Comparison of ENCODE assay signal across 8 cellular contexts in the genomic region with DNA sequence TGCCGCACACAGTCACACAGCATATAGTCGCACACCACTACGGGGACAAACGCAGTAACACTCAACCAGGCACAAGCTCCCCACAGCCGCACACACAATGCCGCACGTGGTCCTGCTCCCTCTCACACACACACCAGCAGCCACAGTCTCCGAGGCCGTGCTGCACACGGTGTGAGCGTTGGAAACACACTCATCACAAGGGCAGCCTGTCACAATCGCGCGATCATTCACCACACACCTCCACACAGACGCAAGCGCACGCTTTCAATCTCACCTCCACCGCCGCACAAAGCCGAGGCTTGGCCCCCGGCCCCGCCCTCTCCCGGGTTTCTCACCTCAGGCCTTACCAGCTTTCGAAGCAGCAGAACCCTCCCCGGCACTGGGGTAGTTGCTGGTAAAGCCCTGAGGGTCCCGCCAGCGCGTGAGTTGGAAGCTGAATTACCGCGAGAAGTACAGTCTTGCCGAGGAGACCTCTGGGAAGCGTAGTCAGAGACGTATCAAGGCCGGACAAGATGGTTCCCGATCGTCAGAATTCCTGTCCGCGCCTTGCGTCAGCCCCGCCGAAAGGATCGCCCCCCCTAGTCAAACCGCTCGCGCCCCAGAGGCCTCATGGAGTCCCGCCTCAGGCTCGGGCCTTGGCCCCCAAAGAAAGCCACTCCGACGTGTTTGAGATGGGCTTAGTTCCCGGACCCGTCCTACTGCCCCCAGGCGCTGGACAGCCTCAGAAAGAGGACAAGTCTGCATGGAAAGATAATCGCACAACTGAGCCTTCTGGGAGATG. TPM values are rescaled to one million over a fixed set of nuclear protein-coding genes. Genes with fewer than 3 reads are reported as not detected.
DNase-seq lines count a peak whose midpoint lies in the region; TF ChIP-seq lines count a peak whose summit lies in the region.

A gene (minus strand): TSS at position 423 of the 781 bp plus-strand sequence. CDS start 13,004 bp downstream, outside the sequence.

- peak within 1 kb of the TSS; percentile 99 for H3K4me3 Mint-ChIP-seq in HFFc6
- H3K4me3 Mint-ChIP-seq in activated naive CD8-positive, alpha-beta T cell = peak within 1 kb of the TSS; percentile 96

- TF ChIP-seq RAD21 in SK-N-SH (IDR thresholded peaks at IDR 0.05; ENCODE audit: low read length) = no peak

- peaks cover 9% of the 10 kb centered on the region for H3K27me3 Mint-ChIP-seq in HFFc6 (ENCODE audit: insufficient read depth)
- H3K27me3 Mint-ChIP-seq in activated naive CD8-positive, alpha-beta T cell = no peaks in the 10 kb centered on the region

- H3F3A ChIP-seq in SK-N-SH (replicated peaks; ENCODE audit: insufficient read depth) = no peaks in the 10 kb centered on the region

- DNase-seq in GM04504 (ENCODE audit: low read depth) = peak; percentile 90
- peak; percentile 95 for DNase-seq in HFFc6
- peak; percentile 17 for DNase-seq in NCI-H1048 (lab: John Stamatoyannopoulos, UW)
- DNase-seq in SK-N-SH = peak; percentile 94
- peak; percentile 92 for DNase-seq in glomerular visceral epithelial cell (ENCODE audit: extremely low spot score)
- peak; percentile 88 for DNase-seq in occipital lobe (lab: John Stamatoyannopoulos, UW)
- DNase-seq in suprapubic skin (ENCODE audit: low spot score in 2 of 2) = peak; percentile 92 to 95

- H3K4me3 ChIP-seq in SK-N-SH (ENCODE audit: low read depth in 2 of 2, low read length in 1 of 2) (peak within 1 kb of the TSS; percentile 62 to 83), suprapubic skin (peak within 1 kb of the TSS; percentile 79)

- H3K27me3 ChIP-seq in SK-N-SH (ENCODE audit: insufficient read depth) (no peaks in the 10 kb centered on the region), suprapubic skin (no peaks in the 10 kb centered on the region)

- H3K9me2 ChIP-seq in SK-N-SH = no peaks in the 10 kb centered on the region

- CTCF ChIA-PET in SK-N-SH (lab: Yijun Ruan, JAX) = interaction anchor here (0.9 to 1.1 kb wide), 2 partner anchors 70 to 111 kb away, joined by 3 to 6 read pairs; no protein-coding TSS in a partner anchor

- H3K4me2 ChIP-seq in SK-N-SH = peak within 1 kb of the TSS; percentile 84

- H3K27ac ChIP-seq in SK-N-SH (ENCODE audit: low read depth in 2 of 2, low read length in 1 of 2) = peak within 1 kb of the TSS; percentile 83 to 96
- peak within 1 kb of the TSS; percentile 92 for H3K27ac ChIP-seq in suprapubic skin

- H3K36me3 ChIP-seq in SK-N-SH (replicated peaks in 1 of 2; ENCODE audit: control insufficient read depth in 1 of 2, insufficient read depth in 2 of 2, low read length in 1 of 2) (no peaks in the 10 kb centered on the region), suprapubic skin (no peaks in the 10 kb centered on the region)

- POLR2A ChIA-PET in SK-N-SH (lab: Yijun Ruan, JAX) = interaction anchor here (0.6 to 2.0 kb wide), 10 partner anchors 10 to 361 kb away, joined by 3 to 21 read pairs (median 6); a partner anchor contains a TSS

- H3K4me1 Mint-ChIP-seq in HFFc6 (ENCODE audit: low read depth) = peaks cover 17% of the 10 kb centered on the region
- peaks cover 34% of the 10 kb centered on the region for H3K4me1 Mint-ChIP-seq in activated naive CD8-positive, alpha-beta T cell (ENCODE audit: low read depth)

- H3K4me1 ChIP-seq in SK-N-SH (ENCODE audit: control insufficient read depth in 1 of 2, insufficient read depth in 2 of 2, low read depth in 1 of 2, low read length in 1 of 2) = no peaks in the 10 kb centered on the region; a peak in 2 of 4 replicates
- peaks cover 15% of the 10 kb centered on the region for H3K4me1 ChIP-seq in suprapubic skin

- H3K9me3 ChIP-seq in SK-N-SH (no peaks in the 10 kb centered on the region), suprapubic skin (no peaks in the 10 kb centered on the region)

- TF ChIP-seq CTCF in HFFc6 (IDR thresholded peaks at IDR 0.05) (no peak), SK-N-SH (IDR thresholded peaks at IDR 0.05) (peak; percentile 32), suprapubic skin (IDR thresholded peaks at IDR 0.05) (no peak)

- H3K9ac ChIP-seq in SK-N-SH = peak within 1 kb of the TSS; percentile 84

- H3K79me2 ChIP-seq in SK-N-SH (ENCODE audit: insufficient read depth) = peaks cover 33% of the 10 kb centered on the region; the same call in 1 of the 2 replicates

- TF ChIP-seq EP300 in SK-N-SH (IDR thresholded peaks at IDR 0.05; ENCODE audit: borderline replicate concordance in 1 of 2, low read depth in 1 of 2, low read length in 1 of 2) (no peak), suprapubic skin (IDR thresholded peaks at IDR 0.05) (no peak)

- peaks cover 12% of the 10 kb centered on the region for H3K9me3 Mint-ChIP-seq in HFFc6
- H3K9me3 Mint-ChIP-seq in activated naive CD8-positive, alpha-beta T cell (ENCODE audit: low read depth) = peaks cover 3% of the 10 kb centered on the region

- H3K27ac Mint-ChIP-seq in HFFc6 = peak within 1 kb of the TSS; percentile 100
- H3K27ac Mint-ChIP-seq in activated naive CD8-positive, alpha-beta T cell = peak within 1 kb of the TSS; percentile 98

- no peaks in the 10 kb centered on the region for H4K20me1 ChIP-seq in SK-N-SH (ENCODE audit: insufficient read depth)

- peaks cover 33% of the 10 kb centered on the region for H3K36me3 Mint-ChIP-seq in HFFc6 (ENCODE audit: low read depth)
- H3K36me3 Mint-ChIP-seq in activated naive CD8-positive, alpha-beta T cell = peaks cover 15% of the 10 kb centered on the region

- peak within 1 kb of the TSS; percentile 95 for H2AFZ ChIP-seq in SK-N-SH (ENCODE audit: low read depth)

- peak in 1 of 2 donors; percentile 47 for TF ChIP-seq POLR2A in suprapubic skin (IDR thresholded peaks at IDR 0.05)

- 3% methylated on average over 20 of the region's 53 CpGs for WGBS in SK-N-SH (ENCODE audit: low lambda C conversion rate)
- WGBS in suprapubic skin = under 1% methylated on average over 27 of the region's 53 CpGs

TF ChIP-seq in SK-N-SH, 30 proteins besides CTCF, POLR2A, EP300 and RAD21 (continues in another document):
- TF ChIP-seq TAF1 (IDR thresholded peaks at IDR 0.05; ENCODE audit: borderline replicate concordance, low read depth, low read length) (peak; percentile 35; the same call in 1 of the 2 replicates), POLR2AphosphoS5 (IDR thresholded peaks at IDR 0.05; ENCODE audit: low read depth, low read length) (peak; percentile 46; the same call in 1 of the 2 replicates), NFIC (IDR thresholded peaks at IDR 0.05; ENCODE audit: borderline replicate concordance) (no peak), ELF1 (IDR thresholded peaks at IDR 0.05) (peak; percentile 16; the same call in 1 of the 2 replicates), NRF1 (IDR thresholded peaks at IDR 0.05; ENCODE audit: low read depth, low read length) (0 out of 2 replicates have a peak, but pooled peaks have one; percentile 38), RXRA (IDR thresholded peaks at IDR 0.05; ENCODE audit: borderline replicate concordance, low read depth) (no peak), FOXJ3 (CRISPR knock-in tag; IDR thresholded peaks at IDR 0.05) (no peak), MXI1 (IDR thresholded peaks at IDR 0.05; ENCODE audit: low read depth, low read length) (peak; percentile 92), SIN3A (IDR thresholded peaks at IDR 0.05; ENCODE audit: borderline replicate concordance, low read depth, low read length) (peak; percentile 24; the same call in 1 of the 2 replicates), SMC3 (IDR thresholded peaks at IDR 0.05; ENCODE audit: low read depth, low read length) (no peak), CHD2 (IDR thresholded peaks at IDR 0.05; ENCODE audit: low read length, partially characterized antibody) (peak; percentile 99)
- TF ChIP-seq, protein P1, sequence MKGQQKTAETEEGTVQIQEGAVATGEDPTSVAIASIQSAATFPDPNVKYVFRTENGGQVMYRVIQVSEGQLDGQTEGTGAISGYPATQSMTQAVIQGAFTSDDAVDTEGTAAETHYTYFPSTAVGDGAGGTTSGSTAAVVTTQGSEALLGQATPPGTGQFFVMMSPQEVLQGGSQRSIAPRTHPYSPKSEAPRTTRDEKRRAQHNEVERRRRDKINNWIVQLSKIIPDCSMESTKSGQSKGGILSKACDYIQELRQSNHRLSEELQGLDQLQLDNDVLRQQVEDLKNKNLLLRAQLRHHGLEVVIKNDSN (IDR thresholded peaks at IDR 0.05; ENCODE audit: borderline replicate concordance, low read depth) = peak; percentile 39; the same call in 1 of the 2 replicates
- TF ChIP-seq, protein P2, sequence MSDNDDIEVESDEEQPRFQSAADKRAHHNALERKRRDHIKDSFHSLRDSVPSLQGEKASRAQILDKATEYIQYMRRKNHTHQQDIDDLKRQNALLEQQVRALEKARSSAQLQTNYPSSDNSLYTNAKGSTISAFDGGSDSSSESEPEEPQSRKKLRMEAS (IDR thresholded peaks at IDR 0.05; ENCODE audit: low read depth) = peak; percentile 95
- TF ChIP-seq, protein P3, sequence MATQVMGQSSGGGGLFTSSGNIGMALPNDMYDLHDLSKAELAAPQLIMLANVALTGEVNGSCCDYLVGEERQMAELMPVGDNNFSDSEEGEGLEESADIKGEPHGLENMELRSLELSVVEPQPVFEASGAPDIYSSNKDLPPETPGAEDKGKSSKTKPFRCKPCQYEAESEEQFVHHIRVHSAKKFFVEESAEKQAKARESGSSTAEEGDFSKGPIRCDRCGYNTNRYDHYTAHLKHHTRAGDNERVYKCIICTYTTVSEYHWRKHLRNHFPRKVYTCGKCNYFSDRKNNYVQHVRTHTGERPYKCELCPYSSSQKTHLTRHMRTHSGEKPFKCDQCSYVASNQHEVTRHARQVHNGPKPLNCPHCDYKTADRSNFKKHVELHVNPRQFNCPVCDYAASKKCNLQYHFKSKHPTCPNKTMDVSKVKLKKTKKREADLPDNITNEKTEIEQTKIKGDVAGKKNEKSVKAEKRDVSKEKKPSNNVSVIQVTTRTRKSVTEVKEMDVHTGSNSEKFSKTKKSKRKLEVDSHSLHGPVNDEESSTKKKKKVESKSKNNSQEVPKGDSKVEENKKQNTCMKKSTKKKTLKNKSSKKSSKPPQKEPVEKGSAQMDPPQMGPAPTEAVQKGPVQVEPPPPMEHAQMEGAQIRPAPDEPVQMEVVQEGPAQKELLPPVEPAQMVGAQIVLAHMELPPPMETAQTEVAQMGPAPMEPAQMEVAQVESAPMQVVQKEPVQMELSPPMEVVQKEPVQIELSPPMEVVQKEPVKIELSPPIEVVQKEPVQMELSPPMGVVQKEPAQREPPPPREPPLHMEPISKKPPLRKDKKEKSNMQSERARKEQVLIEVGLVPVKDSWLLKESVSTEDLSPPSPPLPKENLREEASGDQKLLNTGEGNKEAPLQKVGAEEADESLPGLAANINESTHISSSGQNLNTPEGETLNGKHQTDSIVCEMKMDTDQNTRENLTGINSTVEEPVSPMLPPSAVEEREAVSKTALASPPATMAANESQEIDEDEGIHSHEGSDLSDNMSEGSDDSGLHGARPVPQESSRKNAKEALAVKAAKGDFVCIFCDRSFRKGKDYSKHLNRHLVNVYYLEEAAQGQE (IDR thresholded peaks at IDR 0.05; ENCODE audit: low read depth, low read length) = peak; percentile 38

RNA-seq across cellular contexts. Expression of the gene that starts here (rescaled TPM):
- total RNA-seq in HFFc6 (2021; fragmentation: NEBNext Ultra II Directional; extraction: Animal tissue kit (Norgen Biotek cat#: 25700)) = 1 to 10 TPM; 5.2 to 6.7 (median 6.0) TPM
- polyA plus RNA-seq in SK-N-SH (2012; rRNA removed) = 1.7 and 3.4 TPM in 2 replicates
- 2.5 and 2.8 TPM in 2 replicates for polyA plus RNA-seq in SK-N-SH (2012; cell fraction: cytosol; rRNA removed)
- 5.7 and 6.7 TPM in 2 replicates for polyA plus RNA-seq in SK-N-SH (2012; cell fraction: nucleus; rRNA removed)
- total RNA-seq in occipital lobe = 60.7 TPM
- 10 to 100 TPM in 1 of 4 donors, 1 to 10 TPM in 3; 6.4 to 24.4 (median 7.4) TPM for total RNA-seq in suprapubic skin

Comparison
In these comparisons a context has a peak if more than half of its experiments do, and no peak if none do; other contexts are left out.
1. Peak in every context shown above with its lines: DNase-seq, H3K4me3 ChIP-seq and H3K27ac ChIP-seq.
2. DNase-seq: peak in every context shown above with its lines; median percentile 95 in HFFc6; 94 in SK-N-SH; 94 in suprapubic skin; 92 in glomerular visceral epithelial cell; 90 in GM04504; 88 in occipital lobe; 17 in NCI-H1048.